ENCODE assay signal across 1 cellular context in the genomic region with DNA sequence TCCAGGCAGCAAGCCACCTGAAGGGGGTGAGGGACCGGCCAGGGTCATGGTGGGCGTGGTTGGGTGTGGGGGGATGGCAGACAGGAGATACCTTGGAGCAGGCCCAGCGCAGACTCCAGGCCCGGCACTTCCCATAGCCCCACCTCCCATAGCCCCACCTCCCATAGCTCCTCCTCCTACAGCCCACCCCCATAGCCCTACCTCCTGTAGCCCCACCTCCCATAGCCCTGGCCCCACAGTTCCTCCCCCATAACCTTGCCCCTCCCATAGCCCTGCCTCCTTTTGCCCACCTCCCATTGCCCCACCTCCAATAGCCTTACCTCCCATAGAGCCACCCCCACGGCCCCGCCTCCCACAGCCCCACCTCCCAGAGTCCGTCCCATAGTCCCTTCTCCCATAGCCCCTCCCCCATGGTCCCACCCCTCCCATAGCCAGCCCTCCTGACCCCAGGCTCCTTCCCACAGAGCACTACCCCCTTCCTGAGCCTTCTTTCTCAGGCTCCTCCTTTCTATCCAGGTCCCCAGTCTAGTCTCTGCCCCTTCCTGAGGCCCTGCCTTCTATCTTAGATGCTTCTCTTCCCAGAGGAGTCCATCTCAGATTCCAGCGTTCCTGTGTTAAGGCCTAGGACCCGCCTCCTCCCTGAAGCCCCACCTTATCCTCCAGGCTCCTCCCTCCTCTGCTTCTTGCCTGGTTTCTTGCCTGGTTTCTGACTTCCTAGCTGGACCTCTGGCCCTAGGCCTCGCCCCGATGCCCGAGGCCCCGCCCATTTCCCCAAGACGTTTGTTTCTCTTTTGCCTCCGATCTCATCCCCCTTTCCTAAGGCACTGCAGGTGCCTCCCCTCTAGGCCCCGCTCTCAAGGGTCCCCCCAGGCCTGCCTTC.
TF ChIP-seq lines count a peak whose summit lies in the region.

No MANE protein-coding gene starts in this region.

TF ChIP-seq in HEK293, 187 proteins besides CTCF, POLR2A, EP300 and RAD21 (continued from another document):
- TF ChIP-seq KLF1 (tag by site-specific recombination; IDR thresholded peaks at IDR 0.05): 0 out of 2 replicates have a peak, but pooled peaks have one; percentile 48
- 0 out of 2 replicates have a peak, but pooled peaks have one; percentile 7 for TF ChIP-seq ZIC2 (tag by site-specific recombination; IDR thresholded peaks at IDR 0.05)
- TF ChIP-seq KLF8 (tag by site-specific recombination; IDR thresholded peaks at IDR 0.05): peak; percentile 32; the same call in 1 of the 2 replicates
- TF ChIP-seq ZNF600 (tag by site-specific recombination; IDR thresholded peaks at IDR 0.05): peak; percentile 54; the same call in 1 of the 2 replicates
